In the genomic region with DNA sequence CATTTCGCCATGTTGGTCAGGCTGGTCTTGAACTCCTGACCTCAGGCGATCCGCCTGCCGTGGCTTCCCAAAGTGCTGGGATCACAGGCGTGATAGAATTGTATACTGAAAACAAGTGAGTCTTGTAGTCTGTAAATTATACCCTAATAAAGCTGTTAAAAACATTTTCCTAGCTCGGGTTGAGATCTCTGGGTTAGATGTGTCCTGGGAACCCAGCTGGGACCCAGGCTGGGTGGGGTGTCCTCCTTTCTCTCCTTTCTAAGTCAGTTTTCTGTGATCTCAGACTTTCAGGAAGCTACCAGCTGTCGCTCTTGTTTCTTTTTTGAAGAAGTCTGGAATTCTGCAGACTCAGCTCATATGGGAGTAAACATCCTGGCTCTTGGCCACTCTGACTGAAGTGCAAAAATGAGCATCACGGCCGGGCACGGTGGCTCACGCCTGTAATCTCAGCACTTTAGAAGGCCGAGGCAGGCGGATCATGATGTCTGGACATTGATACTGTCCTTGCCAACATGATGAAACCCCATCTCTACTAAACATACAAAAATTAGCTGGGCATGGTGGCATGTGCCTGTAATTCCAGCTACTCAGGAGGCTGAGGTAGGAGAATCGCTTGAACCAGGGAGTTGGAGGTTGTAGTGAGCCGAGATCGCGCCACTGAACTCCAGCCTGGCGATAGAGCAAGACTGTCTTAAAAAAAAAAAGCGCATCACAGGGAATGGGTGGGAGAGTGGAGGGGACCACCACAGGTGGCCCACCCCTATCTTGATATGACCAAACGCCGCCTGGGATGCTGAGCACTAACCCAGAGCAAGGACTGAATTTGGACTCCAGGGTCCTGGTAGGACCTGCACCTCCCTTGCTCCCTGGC, we compare ENCODE assay signal across 1 cellular context.
TF ChIP-seq lines count a peak whose summit lies in the region.

No MANE protein-coding gene starts in this region.

TF ChIP-seq in WTC11, 78 proteins besides CTCF, POLR2A, EP300 and RAD21 (continued from another document):
- TF ChIP-seq, protein P1, sequence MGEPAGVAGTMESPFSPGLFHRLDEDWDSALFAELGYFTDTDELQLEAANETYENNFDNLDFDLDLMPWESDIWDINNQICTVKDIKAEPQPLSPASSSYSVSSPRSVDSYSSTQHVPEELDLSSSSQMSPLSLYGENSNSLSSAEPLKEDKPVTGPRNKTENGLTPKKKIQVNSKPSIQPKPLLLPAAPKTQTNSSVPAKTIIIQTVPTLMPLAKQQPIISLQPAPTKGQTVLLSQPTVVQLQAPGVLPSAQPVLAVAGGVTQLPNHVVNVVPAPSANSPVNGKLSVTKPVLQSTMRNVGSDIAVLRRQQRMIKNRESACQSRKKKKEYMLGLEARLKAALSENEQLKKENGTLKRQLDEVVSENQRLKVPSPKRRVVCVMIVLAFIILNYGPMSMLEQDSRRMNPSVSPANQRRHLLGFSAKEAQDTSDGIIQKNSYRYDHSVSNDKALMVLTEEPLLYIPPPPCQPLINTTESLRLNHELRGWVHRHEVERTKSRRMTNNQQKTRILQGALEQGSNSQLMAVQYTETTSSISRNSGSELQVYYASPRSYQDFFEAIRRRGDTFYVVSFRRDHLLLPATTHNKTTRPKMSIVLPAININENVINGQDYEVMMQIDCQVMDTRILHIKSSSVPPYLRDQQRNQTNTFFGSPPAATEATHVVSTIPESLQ (CRISPR knock-in tag; IDR thresholded peaks at IDR 0.05) = no peak
- TF ChIP-seq, protein P2, sequence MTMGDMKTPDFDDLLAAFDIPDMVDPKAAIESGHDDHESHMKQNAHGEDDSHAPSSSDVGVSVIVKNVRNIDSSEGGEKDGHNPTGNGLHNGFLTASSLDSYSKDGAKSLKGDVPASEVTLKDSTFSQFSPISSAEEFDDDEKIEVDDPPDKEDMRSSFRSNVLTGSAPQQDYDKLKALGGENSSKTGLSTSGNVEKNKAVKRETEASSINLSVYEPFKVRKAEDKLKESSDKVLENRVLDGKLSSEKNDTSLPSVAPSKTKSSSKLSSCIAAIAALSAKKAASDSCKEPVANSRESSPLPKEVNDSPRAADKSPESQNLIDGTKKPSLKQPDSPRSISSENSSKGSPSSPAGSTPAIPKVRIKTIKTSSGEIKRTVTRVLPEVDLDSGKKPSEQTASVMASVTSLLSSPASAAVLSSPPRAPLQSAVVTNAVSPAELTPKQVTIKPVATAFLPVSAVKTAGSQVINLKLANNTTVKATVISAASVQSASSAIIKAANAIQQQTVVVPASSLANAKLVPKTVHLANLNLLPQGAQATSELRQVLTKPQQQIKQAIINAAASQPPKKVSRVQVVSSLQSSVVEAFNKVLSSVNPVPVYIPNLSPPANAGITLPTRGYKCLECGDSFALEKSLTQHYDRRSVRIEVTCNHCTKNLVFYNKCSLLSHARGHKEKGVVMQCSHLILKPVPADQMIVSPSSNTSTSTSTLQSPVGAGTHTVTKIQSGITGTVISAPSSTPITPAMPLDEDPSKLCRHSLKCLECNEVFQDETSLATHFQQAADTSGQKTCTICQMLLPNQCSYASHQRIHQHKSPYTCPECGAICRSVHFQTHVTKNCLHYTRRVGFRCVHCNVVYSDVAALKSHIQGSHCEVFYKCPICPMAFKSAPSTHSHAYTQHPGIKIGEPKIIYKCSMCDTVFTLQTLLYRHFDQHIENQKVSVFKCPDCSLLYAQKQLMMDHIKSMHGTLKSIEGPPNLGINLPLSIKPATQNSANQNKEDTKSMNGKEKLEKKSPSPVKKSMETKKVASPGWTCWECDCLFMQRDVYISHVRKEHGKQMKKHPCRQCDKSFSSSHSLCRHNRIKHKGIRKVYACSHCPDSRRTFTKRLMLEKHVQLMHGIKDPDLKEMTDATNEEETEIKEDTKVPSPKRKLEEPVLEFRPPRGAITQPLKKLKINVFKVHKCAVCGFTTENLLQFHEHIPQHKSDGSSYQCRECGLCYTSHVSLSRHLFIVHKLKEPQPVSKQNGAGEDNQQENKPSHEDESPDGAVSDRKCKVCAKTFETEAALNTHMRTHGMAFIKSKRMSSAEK (CRISPR knock-in tag; IDR thresholded peaks at IDR 0.05; ENCODE audit: borderline replicate concordance) = no peak
- TF ChIP-seq E2F4 (CRISPR knock-in tag; IDR thresholded peaks at IDR 0.05; ENCODE audit: borderline replicate concordance, low read depth) = no peak
- no peak for TF ChIP-seq JUN (CRISPR knock-in tag; IDR thresholded peaks at IDR 0.05)
- no peak for TF ChIP-seq ERG (CRISPR knock-in tag; IDR thresholded peaks at IDR 0.05)
- no peak for TF ChIP-seq CDX4 (CRISPR knock-in tag; IDR thresholded peaks at IDR 0.05; ENCODE audit: borderline replicate concordance)
- TF ChIP-seq FOXJ3 (CRISPR knock-in tag; IDR thresholded peaks at IDR 0.05; ENCODE audit: borderline replicate concordance) = no peak
